In the genomic region with DNA sequence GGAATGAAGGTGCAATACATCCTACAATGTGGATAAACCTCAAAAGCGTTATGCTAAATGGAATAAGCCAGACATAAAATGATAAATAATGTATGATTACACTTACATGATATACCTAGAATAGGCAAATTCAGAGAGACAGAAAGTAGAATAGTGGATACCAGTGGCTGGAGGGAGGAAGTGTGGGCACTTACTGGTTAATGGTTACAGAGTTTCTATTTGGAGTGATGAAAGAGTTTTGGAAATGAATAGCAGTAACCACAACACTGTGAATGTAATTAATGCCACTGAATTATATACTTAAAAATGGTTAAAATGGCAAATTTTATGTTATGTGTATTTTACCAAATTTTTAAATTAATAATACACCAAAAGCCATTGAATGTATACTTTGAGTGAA, we compare ENCODE assay signal across 18 cellular contexts.
"Had no signal": no experiment of that assay in that cellular context is flagged by ENCODE, and none has a peak within 500 bp of the region (broad histone marks: within the 10 kb centered on the region; RNA-seq: fewer than 3 reads in every experiment).

No MANE protein-coding gene starts in this region.

- H3K4me3 Mint-ChIP-seq: activated CD4-positive, alpha-beta T cell treated with anti-CD3 and anti-CD28 coated beads, Interleukin-2, amount 10 ng/mL, durations not matched to agents 24 days and 14 days; activated CD8-positive, alpha-beta T cell treated with anti-CD3 and anti-CD28 coated beads, Interleukin-2, amount 10 ng/mL, durations not matched to agents 7 days and 5 days; activated naive CD8-positive, alpha-beta T cell; endodermal cell; immature natural killer cell; natural killer cell treated with Interleukin-12 subunit alpha and Interleukin-12 subunit beta and Interleukin-15 and Interleukin-18, amount 100 ng/mL, for 72 hours; stimulated activated memory B cell treated with anti-CD40 and anti-IgM and Interleukin-4, amounts not matched to agents 10 μg/mL and 1 μg/mL and 100 μg/mL, for 72 hours had no signal

- DNase-seq: activated CD4-positive, alpha-beta T cell treated with anti-CD3 and anti-CD28 coated beads, Interleukin-2, amount 10 ng/mL, durations not matched to agents 24 days and 14 days; activated CD4-positive, CD25-positive, alpha-beta regulatory T cell; activated CD8-positive, alpha-beta T cell treated with anti-CD3 and anti-CD28 coated beads, Interleukin-2, amount 10 ng/mL, durations not matched to agents 7 days and 5 days; activated gamma-delta T cell treated with Interleukin-2 at 50 U/mL for 16 hours; amniotic stem cell; dorsolateral prefrontal cortex; endodermal cell; gastrocnemius medialis; heart left ventricle; immature natural killer cell; posterior cingulate gyrus; stimulated activated CD4-positive, alpha-beta T cell treated with anti-CD3 and anti-CD28 coated beads, Interleukin-2, amount 100 ng/mL, for 48 hours; tibial artery; uterus had no signal

- H3K9me3 Mint-ChIP-seq: activated CD4-positive, alpha-beta T cell treated with anti-CD3 and anti-CD28 coated beads, Interleukin-2, amount 10 ng/mL, durations not matched to agents 24 days and 14 days; endodermal cell; natural killer cell treated with Interleukin-12 subunit alpha and Interleukin-12 subunit beta and Interleukin-15 and Interleukin-18, amount 100 ng/mL, for 72 hours; stimulated activated memory B cell treated with anti-CD40 and anti-IgM and Interleukin-4, amounts not matched to agents 10 μg/mL and 1 μg/mL and 100 μg/mL, for 72 hours had no signal

- H3K4me3 ChIP-seq: gastrocnemius medialis, heart left ventricle, right atrium auricular region, tibial artery, uterus had no signal

- H3K27ac Mint-ChIP-seq: activated CD4-positive, alpha-beta T cell treated with anti-CD3 and anti-CD28 coated beads, Interleukin-2, amount 10 ng/mL, durations not matched to agents 24 days and 14 days; activated CD8-positive, alpha-beta T cell treated with anti-CD3 and anti-CD28 coated beads, Interleukin-2, amount 10 ng/mL, durations not matched to agents 7 days and 5 days; activated naive CD8-positive, alpha-beta T cell; endodermal cell; immature natural killer cell; natural killer cell treated with Interleukin-12 subunit alpha and Interleukin-12 subunit beta and Interleukin-15 and Interleukin-18, amount 100 ng/mL, for 72 hours; stimulated activated memory B cell treated with anti-CD40 and anti-IgM and Interleukin-4, amounts not matched to agents 10 μg/mL and 1 μg/mL and 100 μg/mL, for 72 hours had no signal

- H3K36me3 Mint-ChIP-seq: natural killer cell treated with Interleukin-12 subunit alpha and Interleukin-12 subunit beta and Interleukin-15 and Interleukin-18, amount 100 ng/mL, for 72 hours; stimulated activated memory B cell treated with anti-CD40 and anti-IgM and Interleukin-4, amounts not matched to agents 10 μg/mL and 1 μg/mL and 100 μg/mL, for 72 hours had no signal

- H3K4me1 Mint-ChIP-seq: activated CD4-positive, alpha-beta T cell treated with anti-CD3 and anti-CD28 coated beads, Interleukin-2, amount 10 ng/mL, durations not matched to agents 24 days and 14 days; endodermal cell; immature natural killer cell; stimulated activated memory B cell treated with anti-CD40 and anti-IgM and Interleukin-4, amounts not matched to agents 10 μg/mL and 1 μg/mL and 100 μg/mL, for 72 hours had no signal

- H3K9me3 ChIP-seq: gastrocnemius medialis, uterus had no signal

- H3K4me1 ChIP-seq: gastrocnemius medialis, heart left ventricle, right atrium auricular region, tibial artery, uterus had no signal

- H3K36me3 ChIP-seq: gastrocnemius medialis, heart left ventricle, right atrium auricular region, tibial artery, uterus had no signal

- ATAC-seq: activated CD8-positive, alpha-beta T cell treated with anti-CD3 and anti-CD28 coated beads, Interleukin-2, amount 10 ng/mL, durations not matched to agents 7 days and 5 days; gastrocnemius medialis; heart left ventricle; stimulated activated memory B cell treated with anti-CD40 and anti-IgM and Interleukin-4, amounts not matched to agents 10 μg/mL and 1 μg/mL and 100 μg/mL, for 72 hours had no signal

- H3K27me3 ChIP-seq: gastrocnemius medialis, right atrium auricular region, tibial artery, uterus had no signal

- H3K27ac ChIP-seq: dorsolateral prefrontal cortex, gastrocnemius medialis, heart left ventricle, right atrium auricular region, tibial artery, uterus had no signal
